ENCODE assay signal across 10 cellular contexts in genomic region chr17:9004132-9004960, GRCh38. TPM values are rescaled to one million over a fixed set of nuclear protein-coding genes. Genes with fewer than 3 reads are reported as not detected.
DNase-seq lines count a peak whose midpoint lies in the region; ATAC-seq and TF ChIP-seq lines count a peak whose summit lies in the region.
"Had no signal": no experiment of that assay in that cellular context is flagged by ENCODE, and none has a peak within 500 bp of the region (broad histone marks: within the 10 kb centered on the region; RNA-seq: fewer than 3 reads in every experiment).

No MANE protein-coding gene starts in this region.

- peaks cover 0 to 35% (median 26%) of the 10 kb centered on the region in 11 experiments; a peak in 15 of 22 replicates for H4K20me1 ChIP-seq in BLaER1 treated with 17β-estradiol and CSF1 and Interleukin-3, amounts not matched to agents 10 nM and 100 nM

- H3K27ac Mint-ChIP-seq in nephron progenitor cell: no peak overlapping the region
- no peak overlapping the region for H3K27ac Mint-ChIP-seq in Caco-2 (ENCODE audit: unreplicated experiment)

- H3K9me3 ChIP-seq in BLaER1 treated with 17β-estradiol and CSF1 and Interleukin-3, amounts not matched to agents 10 nM and 100 nM (replicated peaks in 1 of 11): peaks cover 8 to 17% (median 11%) of the 10 kb centered on the region in 11 experiments; a peak in 16 of 22 replicates
- H3K9me3 ChIP-seq in HUES6 (ENCODE audit: control insufficient read depth, insufficient read depth, low read depth, low read length) (peaks cover 3% of the 10 kb centered on the region; the same call in 1 of the 2 replicates), Caco-2 (no peaks in the 10 kb centered on the region)

- DNase-seq in foreskin keratinocyte: peak in 1 of 2 donors; percentile 16
- DNase-seq in nephron progenitor cell: peak; percentile 53
- no peak for DNase-seq in posterior cingulate gyrus
- no peak for DNase-seq in DMS 273 (lab: John Stamatoyannopoulos, UW; ENCODE audit: unreplicated experiment)
- no peak for DNase-seq in Caco-2
- DNase-seq: NCI-H1105; stimulated activated CD4-positive, alpha-beta T cell treated with anti-CD3 and anti-CD28 coated beads, Interleukin-4, amount 100 ng/mL, for 24 hours had no signal

- H3K4me3 ChIP-seq in BLaER1 treated with 17β-estradiol and CSF1 and Interleukin-3, amounts not matched to agents 10 nM and 100 nM: peak overlapping the region; percentile 5 to 67 (median 54); a peak in 16 of 20 replicates
- peak overlapping the region; percentile 62 for H3K4me3 ChIP-seq in HUES6 (ENCODE audit: low read depth, low read length)
- H3K4me3 ChIP-seq in Caco-2 (ENCODE audit: low read depth, low read length): no peak overlapping the region

- H3K27ac ChIP-seq in BLaER1 treated with 17β-estradiol and CSF1 and Interleukin-3, amounts not matched to agents 10 nM and 100 nM: no peak overlapping the region
- H3K27ac ChIP-seq in HUES6 (ENCODE audit: low read depth, low read length) (no peak overlapping the region), foreskin keratinocyte (no peak overlapping the region)

- ATAC-seq in foreskin keratinocyte (peak; percentile 47), GM19452 (IDR thresholded peaks at IDR 0.05; ENCODE audit: unreplicated experiment) (no peak)

- H3K27me3 Mint-ChIP-seq in nephron progenitor cell (ENCODE audit: low read depth, poor library complexity) (peaks cover 80% of the 10 kb centered on the region), Caco-2 (ENCODE audit: insufficient read depth, unreplicated experiment) (peaks cover 3% of the 10 kb centered on the region)

- peaks cover 43% of the 10 kb centered on the region for H3K4me1 Mint-ChIP-seq in nephron progenitor cell
- no peaks in the 10 kb centered on the region for H3K4me1 Mint-ChIP-seq in Caco-2 (ENCODE audit: low read depth, unreplicated experiment)

- no peaks in the 10 kb centered on the region for H3K36me3 ChIP-seq in BLaER1 treated with 17β-estradiol and CSF1 and Interleukin-3, amounts not matched to agents 10 nM and 100 nM
- no peaks in the 10 kb centered on the region for H3K36me3 ChIP-seq in HUES6 (ENCODE audit: control insufficient read depth, insufficient read depth, low read length)
- H3K36me3 ChIP-seq in Caco-2 (ENCODE audit: control insufficient read depth, insufficient read depth, low read length): no peaks in the 10 kb centered on the region

- H3K27me3 ChIP-seq in BLaER1 treated with 17β-estradiol and CSF1 and Interleukin-3, amounts not matched to agents 10 nM and 100 nM: peaks cover 72 to 96% (median 85%) of the 10 kb centered on the region in 11 experiments
- H3K27me3 ChIP-seq in HUES6 (ENCODE audit: control insufficient read depth, insufficient read depth, low read length) (peaks cover 87% of the 10 kb centered on the region), foreskin keratinocyte (peaks cover 78% of the 10 kb centered on the region), Caco-2 (replicated peaks; ENCODE audit: control insufficient read depth, insufficient read depth, low read length) (no peaks in the 10 kb centered on the region)

- BruUV-seq in Caco-2 (replicated peaks; lab: Mats Ljungman, UMichigan): no TSS peak

- H3K36me3 Mint-ChIP-seq in nephron progenitor cell (ENCODE audit: low read depth) (no peaks in the 10 kb centered on the region), Caco-2 (ENCODE audit: insufficient read depth, unreplicated experiment) (no peaks in the 10 kb centered on the region)

- H3K4me3 Mint-ChIP-seq in nephron progenitor cell (peak overlapping the region; percentile 81), Caco-2 (ENCODE audit: unreplicated experiment) (no peak overlapping the region)

- TF ChIP-seq CTCF in foreskin keratinocyte (conservative IDR thresholded peaks at IDR 0.05) (peak; percentile 10), nephron progenitor cell (IDR thresholded peaks at IDR 0.05) (peak; percentile 8), Caco-2 (IDR thresholded peaks at IDR 0.05; ENCODE audit: insufficient read depth in 1 of 2, low read depth in 1 of 2, low read length in 1 of 2, severe bottlenecking in 1 of 2, unreplicated experiment in 1 of 2) (no peak)

- POLR2A ChIA-PET in Caco-2 (lab: Charles Lee): interaction anchor here (0.5 kb wide), 1 partner anchor 935 kb away, joined by 3 read pairs; no protein-coding TSS in a partner anchor

- CTCF ChIA-PET in Caco-2 (lab: Charles Lee): no interaction called here

- no peak overlapping the region; a peak in 1 of 22 replicates for H3K9ac ChIP-seq in BLaER1 treated with 17β-estradiol and CSF1 and Interleukin-3, amounts not matched to agents 10 nM and 100 nM
- peak overlapping the region; percentile 7 for H3K9ac ChIP-seq in HUES6 (ENCODE audit: low read length)

- H3K4me2 ChIP-seq in BLaER1 treated with 17β-estradiol and CSF1 and Interleukin-3, amounts not matched to agents 10 nM and 100 nM: peak overlapping the region; percentile 81 to 97 (median 86); a peak in 21 of 22 replicates

- H3K4me1 ChIP-seq in BLaER1 treated with 17β-estradiol and CSF1 and Interleukin-3, amounts not matched to agents 10 nM and 100 nM: peaks cover 18 to 36% (median 24%) of the 10 kb centered on the region in 10 experiments; a peak in 19 of 20 replicates
- H3K4me1 ChIP-seq in HUES6 (ENCODE audit: control insufficient read depth, insufficient read depth, low read length): peaks cover 19% of the 10 kb centered on the region
- no peaks in the 10 kb centered on the region for H3K4me1 ChIP-seq in foreskin keratinocyte
- no peaks in the 10 kb centered on the region for H3K4me1 ChIP-seq in Caco-2

- intact Hi-C loops in posterior cingulate gyrus (cut with DNase I) (no loop called here), Caco-2 (cut with micrococcal nuclease; ENCODE audit: unreplicated experiment) (no loop called here)

- H3K9me3 Mint-ChIP-seq in nephron progenitor cell (no peaks in the 10 kb centered on the region), Caco-2 (ENCODE audit: unreplicated experiment) (peaks cover 11% of the 10 kb centered on the region)

RNA-seq across cellular contexts. Expression of gene NTN1, which starts 17.0 kb away (rescaled TPM):
- total RNA-seq in foreskin keratinocyte (0.78 and 0.85 TPM in 2 replicates), Caco-2 (2022) (0.86 and 0.88 TPM in 2 replicates)
- 0.47 and 0.48 TPM in 2 replicates for polyA plus RNA-seq in foreskin keratinocyte

RNA-seq across cellular contexts. Expression of gene PIK3R5, which starts 38.8 kb away (rescaled TPM):
- total RNA-seq in foreskin keratinocyte (not detected in 2 replicates), Caco-2 (2022) (not detected in 2 replicates)
- not detected in 2 replicates for polyA plus RNA-seq in foreskin keratinocyte

Comparison
In these comparisons a context has a peak if more than half of its experiments do, and no peak if none do; other contexts are left out.
1. CTCF ChIP-seq: peak in foreskin keratinocyte (single experiment) and nephron progenitor cell (single experiment); none in Caco-2 (0 of 2).